Comparison of ENCODE assay signal across 16 cellular contexts in the genomic region with DNA sequence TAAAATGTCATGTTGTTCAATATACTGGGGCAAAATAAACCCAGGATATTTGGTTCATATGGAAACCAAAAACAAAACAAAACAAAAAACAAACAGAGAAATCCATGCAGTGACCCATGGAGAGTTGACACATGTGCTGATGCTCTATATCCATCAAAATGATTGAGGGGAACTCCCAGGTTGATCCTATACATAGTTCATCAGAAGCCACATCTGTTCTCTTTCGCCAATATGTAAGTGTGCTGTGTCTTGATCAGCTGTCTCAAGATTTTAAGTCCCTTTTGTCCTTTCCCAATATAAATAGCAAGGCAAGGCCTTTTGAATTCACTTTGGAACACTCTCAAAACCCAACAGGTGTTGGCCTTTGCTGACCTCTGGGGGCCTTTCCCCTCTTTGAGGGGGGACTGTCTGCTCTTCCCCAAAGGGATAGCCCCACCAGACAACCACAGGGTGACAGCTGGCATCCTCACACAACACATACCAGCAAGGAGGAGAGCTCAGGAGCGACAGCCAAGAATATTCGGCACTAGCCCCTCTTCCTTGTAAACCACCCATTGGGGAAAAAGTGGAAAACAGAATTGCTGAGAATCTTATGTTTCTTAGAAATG.
A peak's percentile ranks its signal among the peaks of the same experiment; 100 is the strongest.
DNase-seq lines count a peak whose midpoint lies in the region; TF ChIP-seq lines count a peak whose summit lies in the region.
"Had no signal": no experiment of that assay in that cellular context is flagged by ENCODE, and none has a peak within 500 bp of the region (broad histone marks: within the 10 kb centered on the region; RNA-seq: fewer than 3 reads in every experiment).

No MANE protein-coding gene starts in this region.

- POLR2A ChIA-PET in GM10248 (lab: Yijun Ruan, JAX) = no interaction called here

- peaks cover 49% of the 10 kb centered on the region for H3K4me1 Mint-ChIP-seq in HFFc6 (ENCODE audit: low read depth)
- peaks cover 27% of the 10 kb centered on the region for H3K4me1 Mint-ChIP-seq in glutamatergic neuron (ENCODE audit: low read depth, unreplicated experiment)
- H3K4me1 Mint-ChIP-seq in chondrocyte (ENCODE audit: low read depth) = peaks cover 3% of the 10 kb centered on the region

- H3K4me3 Mint-ChIP-seq in HFFc6 (0 out of 2 replicates have a peak overlapping the region, but pooled peaks have one; percentile 15), glutamatergic neuron (ENCODE audit: unreplicated experiment) (peak overlapping the region; percentile 11), chondrocyte (ENCODE audit: unreplicated experiment) (no peak overlapping the region)
- H3K4me3 Mint-ChIP-seq: CD4-positive, alpha-beta T cell had no signal

- no peaks in the 10 kb centered on the region for H3K9me3 Mint-ChIP-seq in HFFc6
- peaks cover 1% of the 10 kb centered on the region for H3K9me3 Mint-ChIP-seq in glutamatergic neuron (ENCODE audit: unreplicated experiment)
- H3K9me3 Mint-ChIP-seq in chondrocyte (ENCODE audit: low read depth) = no peaks in the 10 kb centered on the region
- H3K9me3 Mint-ChIP-seq: CD4-positive, alpha-beta T cell had no signal

- no peaks in the 10 kb centered on the region; the same call in 1 of the 2 replicates for H3K27me3 Mint-ChIP-seq in HFFc6 (ENCODE audit: insufficient read depth)
- peaks cover 3% of the 10 kb centered on the region for H3K27me3 Mint-ChIP-seq in glutamatergic neuron (ENCODE audit: unreplicated experiment)
- no peaks in the 10 kb centered on the region for H3K27me3 Mint-ChIP-seq in chondrocyte (ENCODE audit: low read depth)
- H3K27me3 Mint-ChIP-seq: CD4-positive, alpha-beta T cell had no signal

- H3K36me3 Mint-ChIP-seq in HFFc6 (ENCODE audit: low read depth) = no peaks in the 10 kb centered on the region
- no peaks in the 10 kb centered on the region for H3K36me3 Mint-ChIP-seq in glutamatergic neuron (ENCODE audit: unreplicated experiment)
- H3K36me3 Mint-ChIP-seq in chondrocyte (ENCODE audit: low read depth) = no peaks in the 10 kb centered on the region

- CTCF ChIA-PET in GM10248 (lab: Yijun Ruan, JAX) = no interaction called here

- H3K4me3 ChIP-seq in skeletal muscle cell (ENCODE audit: low read depth, low read length) = no peak overlapping the region

- DNase-seq in DMS53 (lab: John Stamatoyannopoulos, UW) (peak; percentile 29), DMS53 treated with DMSO at 0.1 percent for 48 hours (lab: John Stamatoyannopoulos, UW; ENCODE audit: unreplicated experiment) (no peak), HFFc6 (no peak), glutamatergic neuron (peak; percentile 26), skeletal muscle cell (ENCODE audit: low read depth) (peak; percentile 61), GM10248 (ENCODE audit: extremely low spot score) (no peak), chondrocyte (ENCODE audit: low spot score) (no peak)
- DNase-seq in stimulated activated CD4-positive, alpha-beta T cell treated with anti-CD3 and anti-CD28 coated beads, Interleukin-4, amount 100 ng/mL, for 1 hour = no peak
- DNase-seq: 8988T; CD4-positive, alpha-beta T cell; H7; KG1; NCI-H1436; NCI-H1930; NCI-H446 treated with DMSO at 0.1 percent for 48 hours; SK-N-SH had no signal

- H3K27ac Mint-ChIP-seq in HFFc6 (no peak overlapping the region), glutamatergic neuron (ENCODE audit: unreplicated experiment) (peak overlapping the region; percentile 69), chondrocyte (ENCODE audit: unreplicated experiment) (no peak overlapping the region)
- H3K27ac Mint-ChIP-seq: CD4-positive, alpha-beta T cell had no signal

- no peak for TF ChIP-seq CTCF in HFFc6 (IDR thresholded peaks at IDR 0.05)
- TF ChIP-seq CTCF in glutamatergic neuron (IDR thresholded peaks at IDR 0.05; ENCODE audit: partially characterized antibody, unreplicated experiment) = no peak
- no peak for TF ChIP-seq CTCF in GM10248 (IDR thresholded peaks at IDR 0.05; ENCODE audit: control extremely low read depth, extremely low read depth, low read depth, missing control alignments)
- no peak for TF ChIP-seq CTCF in chondrocyte (IDR thresholded peaks at IDR 0.05)

Comparison
In these comparisons a context has a peak if more than half of its experiments do, and no peak if none do; other contexts are left out.
1. DNase-seq: peak in DMS53 (single experiment), glutamatergic neuron (single experiment) and skeletal muscle cell (single experiment); none in DMS53 treated with DMSO at 0.1 percent for 48 hours (single experiment), HFFc6 (single experiment), stimulated activated CD4-positive, alpha-beta T cell treated with anti-CD3 and anti-CD28 coated beads, Interleukin-4, amount 100 ng/mL, for 1 hour (single experiment), GM10248 (single experiment) and chondrocyte (single experiment).